Comparison of ENCODE assay signal across 12 cellular contexts in genomic region chr2:101832114-101832513, GRCh38.
DNase-seq lines count a peak whose midpoint lies in the region; ATAC-seq and TF ChIP-seq lines count a peak whose summit lies in the region.
"Had no signal": no experiment of that assay in that cellular context is flagged by ENCODE, and none has a peak within 500 bp of the region (broad histone marks: within the 10 kb centered on the region; RNA-seq: fewer than 3 reads in every experiment).

No MANE protein-coding gene starts in this region.

- TF ChIP-seq CTCF in AG09309 (IDR thresholded peaks at IDR 0.05; ENCODE audit: control insufficient read depth, insufficient read depth, low read depth, low read length, missing control alignments), result peak; percentile 21
- peak; percentile 24 for TF ChIP-seq CTCF in MCF 10A (IDR thresholded peaks at IDR 0.05; ENCODE audit: unreplicated experiment)
- peak; percentile 11 for TF ChIP-seq CTCF in nephron progenitor cell (IDR thresholded peaks at IDR 0.05)
- peak in 1 of 2 donors; percentile 46 for TF ChIP-seq CTCF in left lung (IDR thresholded peaks at IDR 0.05)
- TF ChIP-seq CTCF in spleen (IDR thresholded peaks at IDR 0.05 in 8 of 11, conservative IDR thresholded peaks at IDR 0.05 in 3 of 11), result peak in 2 of 11 experiments; percentile 21 to 26

- H3K4me1 Mint-ChIP-seq in MCF 10A (ENCODE audit: insufficient read depth, unreplicated experiment), result peaks cover 27% of the 10 kb centered on the region
- H3K4me1 Mint-ChIP-seq in nephron progenitor cell, result no peaks in the 10 kb centered on the region

- H3K36me3 ChIP-seq in left lung (peaks cover 0 to 59% of the 10 kb centered on the region in 2 donors), spleen (peaks cover 0 to 94% (median 41%) of the 10 kb centered on the region in 6 donors)

- H3K27me3 ChIP-seq in left lung, result no peaks in the 10 kb centered on the region
- H3K27me3 ChIP-seq in spleen (replicated peaks in 1 of 7), result no peaks in the 10 kb centered on the region
- H3K27me3 ChIP-seq: SJSA1 had no signal

- H3K27ac Mint-ChIP-seq in MCF 10A (ENCODE audit: low read depth, unreplicated experiment), result no peak overlapping the region
- H3K27ac Mint-ChIP-seq in nephron progenitor cell, result no peak overlapping the region
- H3K27ac Mint-ChIP-seq: activated CD8-positive, alpha-beta memory T cell treated with anti-CD3 and anti-CD28 coated beads, Interleukin-2, amount 10 ng/mL, durations not matched to agents 7 days and 5 days had no signal

- WGBS in spleen, 5 donors, result 80 to 90% (median 86%) methylated on average over 1 of the region's 1 CpG

- TF ChIP-seq POLR2A in spleen (IDR thresholded peaks at IDR 0.05), result no peak

- no peak overlapping the region for H3K4me3 Mint-ChIP-seq in MCF 10A (ENCODE audit: unreplicated experiment)
- H3K4me3 Mint-ChIP-seq in nephron progenitor cell, result no peak overlapping the region
- H3K4me3 Mint-ChIP-seq: activated CD8-positive, alpha-beta memory T cell treated with anti-CD3 and anti-CD28 coated beads, Interleukin-2, amount 10 ng/mL, durations not matched to agents 7 days and 5 days had no signal

- H3K27me3 Mint-ChIP-seq in MCF 10A (ENCODE audit: insufficient read depth, unreplicated experiment) (no peaks in the 10 kb centered on the region), nephron progenitor cell (ENCODE audit: low read depth, poor library complexity) (no peaks in the 10 kb centered on the region)
- H3K27me3 Mint-ChIP-seq: activated CD8-positive, alpha-beta memory T cell treated with anti-CD3 and anti-CD28 coated beads, Interleukin-2, amount 10 ng/mL, durations not matched to agents 7 days and 5 days had no signal

- H3K9me3 Mint-ChIP-seq in MCF 10A (ENCODE audit: unreplicated experiment) (no peaks in the 10 kb centered on the region), nephron progenitor cell (no peaks in the 10 kb centered on the region)

- ATAC-seq in left lung, result no peak
- ATAC-seq: activated CD8-positive, alpha-beta memory T cell treated with anti-CD3 and anti-CD28 coated beads, Interleukin-2, amount 10 ng/mL, durations not matched to agents 7 days and 5 days had no signal

- H3K4me1 ChIP-seq in left lung (peaks cover under 1 to 42% of the 10 kb centered on the region in 2 donors), spleen (peaks cover 0 to 49% (median 21%) of the 10 kb centered on the region in 6 donors)

- H3K36me3 Mint-ChIP-seq in MCF 10A (ENCODE audit: insufficient read depth, unreplicated experiment) (peaks cover 71% of the 10 kb centered on the region), nephron progenitor cell (ENCODE audit: low read depth) (peaks cover 57% of the 10 kb centered on the region)

- POLR2A ChIA-PET in MCF 10A (lab: Yijun Ruan, JAX), result interaction anchor here (0.9 to 11.7 kb wide), 9 partner anchors 10 to 413 kb away, joined by 3 to 159 read pairs (median 3); partner anchors contain the start of gene MAP4K4

- DNase-seq in AG09309 (ENCODE audit: low read depth) (no peak), HT-29 (ENCODE audit: low spot score) (peak; percentile 36), MCF 10A (ENCODE audit: unreplicated experiment) (no peak), nephron progenitor cell (no peak), inferior parietal cortex (ENCODE audit: extremely low spot score) (no peak), left lung (no peak), germinal center (ENCODE audit: low spot score) (no peak), spleen (no peak)
- DNase-seq: activated CD8-positive, alpha-beta memory T cell treated with anti-CD3 and anti-CD28 coated beads, Interleukin-2, amount 10 ng/mL, durations not matched to agents 7 days and 5 days; cerebellar nuclear complex; EL had no signal

- CTCF ChIA-PET in MCF 10A (lab: Yijun Ruan, JAX), result interaction anchor here (0.6 to 3.5 kb wide), 24 partner anchors 8 to 490 kb away, joined by 3 to 37 read pairs (median 6); partner anchors contain the start of gene MAP4K4

- intact Hi-C loops in MCF 10A (cut with micrococcal nuclease) (no loop called here), left lung (cut with DNase I) (loop anchor here in 1 of 2 donors (5.0 kb wide), 1 partner anchor 135 kb away; the partner anchor contains the start of gene MAP4K4), spleen (cut with DNase I; ENCODE audit: low total_unique reads) (loop anchor here (5.0 kb wide), 3 partner anchors 135 to 490 kb away; partner anchors contain the start of gene MAP4K4)

- no peak overlapping the region for H3K4me3 ChIP-seq in AG09309 (ENCODE audit: control insufficient read depth, low read depth, low read length)
- H3K4me3 ChIP-seq in left lung, result no peak overlapping the region
- H3K4me3 ChIP-seq in spleen, result no peak overlapping the region
- H3K4me3 ChIP-seq: SJSA1 had no signal

- no peaks in the 10 kb centered on the region for H3K9me3 ChIP-seq in left lung
- H3K9me3 ChIP-seq in spleen, result no peaks in the 10 kb centered on the region
- H3K9me3 ChIP-seq: SJSA1 had no signal

- H3K27ac ChIP-seq in left lung, result no peak overlapping the region
- H3K27ac ChIP-seq in spleen, result no peak overlapping the region
- H3K27ac ChIP-seq: SJSA1 had no signal

- no TSS peak for BruUV-seq in MCF 10A (replicated peaks; lab: Mats Ljungman, UMichigan)
